In genomic region chr6:5151955-5152401, GRCh38 we compare ENCODE assay signal across 14 cellular contexts.
DNase-seq lines count a peak whose midpoint lies in the region; ATAC-seq, FAIRE-seq and TF ChIP-seq lines count a peak whose summit lies in the region.
"Had no signal": no experiment of that assay in that cellular context is flagged by ENCODE, and none has a peak within 500 bp of the region (broad histone marks: within the 10 kb centered on the region; RNA-seq: fewer than 3 reads in every experiment).

No MANE protein-coding gene starts in this region.

- no peaks in the 10 kb centered on the region for H3K9me3 ChIP-seq in kidney (ENCODE audit: control insufficient read depth in 1 of 2, low read length in 2 of 2)
- H3K9me3 ChIP-seq: neutrophil, stomach had no signal

- H3K27ac ChIP-seq in kidney (ENCODE audit: low read depth in 2 of 2, low read length in 2 of 2): no peak overlapping the region
- H3K27ac ChIP-seq: neutrophil, stomach had no signal

- TF ChIP-seq CTCF in HFFc6 (IDR thresholded peaks at IDR 0.05): no peak
- no peak for TF ChIP-seq CTCF in foreskin fibroblast (IDR thresholded peaks at IDR 0.05; ENCODE audit: low read depth, low read length)
- no peak for TF ChIP-seq CTCF in kidney (IDR thresholded peaks at IDR 0.05; ENCODE audit: borderline replicate concordance, extremely low read depth, insufficient read depth)

- H3K4me1 Mint-ChIP-seq in HFFc6 (ENCODE audit: low read depth): peaks cover 27% of the 10 kb centered on the region
- no peaks in the 10 kb centered on the region for H3K4me1 Mint-ChIP-seq in stimulated activated naive CD8-positive, alpha-beta T cell treated with anti-CD3 and anti-CD28 coated beads, Interleukin-15, amount 100 ng/mL, for 72 hours

- H3K9me3 Mint-ChIP-seq in HFFc6: no peaks in the 10 kb centered on the region
- no peaks in the 10 kb centered on the region for H3K9me3 Mint-ChIP-seq in stimulated activated naive CD8-positive, alpha-beta T cell treated with anti-CD3 and anti-CD28 coated beads, Interleukin-15, amount 100 ng/mL, for 72 hours

- peak overlapping the region; percentile 90 for H3K27ac Mint-ChIP-seq in HFFc6
- no peak overlapping the region for H3K27ac Mint-ChIP-seq in stimulated activated naive CD8-positive, alpha-beta T cell treated with anti-CD3 and anti-CD28 coated beads, Interleukin-15, amount 100 ng/mL, for 72 hours

- H3K36me3 Mint-ChIP-seq in HFFc6 (ENCODE audit: low read depth): no peaks in the 10 kb centered on the region

- no peak for ATAC-seq in stimulated activated naive CD8-positive, alpha-beta T cell treated with anti-CD3 and anti-CD28 coated beads, Interleukin-15, amount 100 ng/mL, for 72 hours
- ATAC-seq: esophagus mucosa, Panc1 had no signal

- intact Hi-C loops in kidney (cut with DNase I): no loop called here

- H3K27me3 Mint-ChIP-seq in HFFc6 (ENCODE audit: insufficient read depth): no peaks in the 10 kb centered on the region; the same call in 1 of the 2 replicates
- no peaks in the 10 kb centered on the region for H3K27me3 Mint-ChIP-seq in stimulated activated naive CD8-positive, alpha-beta T cell treated with anti-CD3 and anti-CD28 coated beads, Interleukin-15, amount 100 ng/mL, for 72 hours

- H3K9ac ChIP-seq in kidney (ENCODE audit: low read length in 2 of 2): no peak overlapping the region

- no peaks in the 10 kb centered on the region for H3K4me1 ChIP-seq in kidney (ENCODE audit: control insufficient read depth in 1 of 2, insufficient read depth in 1 of 2, low read depth in 1 of 2, low read length in 2 of 2)

- DNase-seq in HFFc6 (peak; percentile 85), amniotic stem cell (lab: John Stamatoyannopoulos, UW) (peak; percentile 52), foreskin fibroblast (peak; percentile 69 to 88), stromal cell of bone marrow (ENCODE audit: low read depth) (peak; percentile 59), kidney (no peak), NCI-H446 treated with DMSO at 0.1 percent for 48 hours (lab: John Stamatoyannopoulos, UW) (no peak)
- no peak for DNase-seq in stimulated activated naive CD8-positive, alpha-beta T cell treated with anti-CD3 and anti-CD28 coated beads, Interleukin-15, amount 100 ng/mL, for 72 hours
- DNase-seq in activated CD4-positive, CD25-positive, alpha-beta regulatory T cell (lab: John Stamatoyannopoulos, UW): no peak
- DNase-seq: NCI-H187; stimulated activated CD4-positive, alpha-beta T cell treated with anti-CD3 and anti-CD28 coated beads, Interleukin-4, amount 100 ng/mL, for 1 hour; stomach had no signal

- no peaks in the 10 kb centered on the region for H3K36me3 ChIP-seq in kidney (ENCODE audit: control insufficient read depth in 1 of 2, insufficient read depth in 2 of 2, low read length in 2 of 2)
- H3K36me3 ChIP-seq: neutrophil, stomach had no signal

- peak overlapping the region; percentile 48 for H3K4me3 Mint-ChIP-seq in HFFc6
- H3K4me3 Mint-ChIP-seq in stimulated activated naive CD8-positive, alpha-beta T cell treated with anti-CD3 and anti-CD28 coated beads, Interleukin-15, amount 100 ng/mL, for 72 hours: no peak overlapping the region

- no peak overlapping the region for H3K4me3 ChIP-seq in foreskin fibroblast (ENCODE audit: low read depth in 1 of 2, low read length in 2 of 2)
- no peak overlapping the region for H3K4me3 ChIP-seq in kidney (ENCODE audit: low read length in 2 of 2)
- H3K4me3 ChIP-seq: stomach had no signal

- no peak for FAIRE-seq in kidney (lab: Jason Lieb, UNC)

Comparison
In these comparisons a context has a peak if more than half of its experiments do, and no peak if none do; other contexts are left out.
1. DNase-seq: peak in HFFc6 (single experiment), amniotic stem cell (single experiment), foreskin fibroblast (2 of 2) and stromal cell of bone marrow (single experiment); none in kidney (single experiment), stimulated activated naive CD8-positive, alpha-beta T cell treated with anti-CD3 and anti-CD28 coated beads, Interleukin-15, amount 100 ng/mL, for 72 hours (0 of 2), activated CD4-positive, CD25-positive, alpha-beta regulatory T cell (0 of 4) and NCI-H446 treated with DMSO at 0.1 percent for 48 hours (single experiment).